ENCODE assay signal across 1 cellular context in genomic region chr5:10756539-10756938, GRCh38.
TF ChIP-seq lines count a peak whose summit lies in the region.

No MANE protein-coding gene starts in this region.

TF ChIP-seq in GM12878, 131 proteins besides CTCF, POLR2A, EP300 and RAD21 (continued from another document and continues in another):
- TF ChIP-seq ZBTB4 (CRISPR knock-in tag; IDR thresholded peaks at IDR 0.05) (no peak), SIN3A (IDR thresholded peaks at IDR 0.05; ENCODE audit: low read depth, low read length) (no peak), KLF5 (IDR thresholded peaks at IDR 0.05; ENCODE audit: partially characterized antibody) (no peak), HDAC2 (IDR thresholded peaks at IDR 0.05) (no peak), NBN (IDR thresholded peaks at IDR 0.05) (no peak), RFX5 (IDR thresholded peaks at IDR 0.05; ENCODE audit: low read depth, low read length) (no peak), FOS (IDR thresholded peaks at IDR 0.05; ENCODE audit: borderline replicate concordance, extremely low read depth, insufficient read length) (no peak), IKZF1 (conservative IDR thresholded peaks at IDR 0.05) (peak; percentile 71), BCL11A (IDR thresholded peaks at IDR 0.05; ENCODE audit: low read depth, low read length) (peak; percentile 88), REST (IDR thresholded peaks at IDR 0.05; ENCODE audit: low read depth, low read length) (no peak), ZNF24 (IDR thresholded peaks at IDR 0.05) (no peak), BCL3 (IDR thresholded peaks at IDR 0.05; ENCODE audit: borderline replicate concordance, insufficient read depth, low read depth, low read length, poor library complexity, severe bottlenecking) (no peak), RAD51 (IDR thresholded peaks at IDR 0.05) (no peak), CREB1 (IDR thresholded peaks at IDR 0.05; ENCODE audit: low read depth) (no peak), HCFC1 (IDR thresholded peaks at IDR 0.05; ENCODE audit: low read length) (no peak), YY1 (IDR thresholded peaks at IDR 0.05; ENCODE audit: low read depth, low read length) (no peak), TBL1XR1 (IDR thresholded peaks at IDR 0.05; ENCODE audit: low read depth, low read length) (no peak), JUND (IDR thresholded peaks at IDR 0.05; ENCODE audit: low read depth, low read length) (no peak), CBX3 (IDR thresholded peaks at IDR 0.05; ENCODE audit: borderline replicate concordance, low read depth) (no peak), ETV6 (conservative IDR thresholded peaks at IDR 0.05 in 1 of 2, IDR thresholded peaks at IDR 0.05 in 1 of 2; ENCODE audit: borderline replicate concordance in 1 of 2, low read depth in 1 of 2) (no peak), EGR1 (IDR thresholded peaks at IDR 0.05; ENCODE audit: borderline replicate concordance in 1 of 2, low read depth in 2 of 2, low read length in 2 of 2) (no peak), NKRF (conservative IDR thresholded peaks at IDR 0.05) (no peak), BRCA1 (IDR thresholded peaks at IDR 0.05; ENCODE audit: low read depth, low read length) (no peak), MXI1 (IDR thresholded peaks at IDR 0.05; ENCODE audit: low read depth, low read length) (0 out of 2 replicates have a peak, but pooled peaks have one; percentile 17), ZNF217 (IDR thresholded peaks at IDR 0.05) (0 out of 2 replicates have a peak, but pooled peaks have one; percentile 50), ZSCAN29 (IDR thresholded peaks at IDR 0.05) (no peak), NR2C1 (IDR thresholded peaks at IDR 0.05) (no peak), FOXM1 (IDR thresholded peaks at IDR 0.05; ENCODE audit: low read depth, low read length) (no peak), PAX5 (IDR thresholded peaks at IDR 0.05; ENCODE audit: borderline replicate concordance, low read depth, low read length) (no peak), USF2 (IDR thresholded peaks at IDR 0.05; ENCODE audit: borderline replicate concordance, low read depth, low read length) (no peak), HDGF (IDR thresholded peaks at IDR 0.05) (no peak), YBX1 (IDR thresholded peaks at IDR 0.05) (no peak), RCOR1 (conservative IDR thresholded peaks at IDR 0.05; ENCODE audit: low read depth, low read length) (no peak), TCF7 (IDR thresholded peaks at IDR 0.05; ENCODE audit: borderline replicate concordance) (no peak), BACH1 (IDR thresholded peaks at IDR 0.05; ENCODE audit: borderline replicate concordance) (no peak; the same call in 1 of the 2 replicates), MTA2 (IDR thresholded peaks at IDR 0.05; ENCODE audit: low read depth) (peak; percentile 97), NR2C2 (IDR thresholded peaks at IDR 0.05; ENCODE audit: borderline replicate concordance, control insufficient read depth, insufficient read length, low read depth) (no peak), MYC (IDR thresholded peaks at IDR 0.05; ENCODE audit: insufficient read depth, insufficient read length, insufficient replicate concordance, low read length, severe bottlenecking) (no peak), ZNF207 (IDR thresholded peaks at IDR 0.05; ENCODE audit: borderline replicate concordance) (no peak), LARP7 (IDR thresholded peaks at IDR 0.05) (no peak), HSF1 (IDR thresholded peaks at IDR 0.05; ENCODE audit: low read depth, low read length) (no peak), PRDM15 (CRISPR knock-in tag; IDR thresholded peaks at IDR 0.05) (no peak), SKIL (IDR thresholded peaks at IDR 0.05; ENCODE audit: low read depth, poor library complexity, severe bottlenecking) (peak; percentile 78), ZNF274 (IDR thresholded peaks at IDR 0.05; ENCODE audit: insufficient read depth, insufficient read length) (no peak), ZZZ3 (IDR thresholded peaks at IDR 0.05; ENCODE audit: control insufficient read depth, insufficient read length, low read depth) (no peak), IRF3 (IDR thresholded peaks at IDR 0.05) (no peak), IKZF2 (IDR thresholded peaks at IDR 0.05) (peak; percentile 79 to 82), HDAC6 (IDR thresholded peaks at IDR 0.05; ENCODE audit: unreplicated experiment) (no peak)
